In genomic region chr16:2720719-2721633, GRCh38 we compare ENCODE assay signal across 1 cellular context.
TF ChIP-seq lines count a peak whose summit lies in the region.

No MANE protein-coding gene starts in this region.

TF ChIP-seq in HepG2, 621 proteins besides CTCF, POLR2A, EP300 and RAD21 (continued from another document and continues in another):
- no peak for TF ChIP-seq MLXIP (CRISPR knock-in tag; IDR thresholded peaks at IDR 0.05; ENCODE audit: borderline replicate concordance)
- no peak for TF ChIP-seq REL (CRISPR knock-in tag; conservative IDR thresholded peaks at IDR 0.05)
- no peak for TF ChIP-seq HNF4A (CRISPR knock-in tag; IDR thresholded peaks at IDR 0.05)
- TF ChIP-seq ATF3 (CRISPR knock-in tag; IDR thresholded peaks at IDR 0.05), result peak; percentile 70
- TF ChIP-seq CREM (IDR thresholded peaks at IDR 0.05), result peak; percentile 82
- TF ChIP-seq CREM (CRISPR knock-in tag; IDR thresholded peaks at IDR 0.05), result peak; percentile 79; the same call in 1 of the 2 replicates
- no peak for TF ChIP-seq GATA4 (IDR thresholded peaks at IDR 0.05; ENCODE audit: borderline replicate concordance, low read depth)
- no peak for TF ChIP-seq RORA (CRISPR knock-in tag; IDR thresholded peaks at IDR 0.05)
- TF ChIP-seq ZFYVE20 (CRISPR knock-in tag; IDR thresholded peaks at IDR 0.05; ENCODE audit: borderline replicate concordance, low read depth), result no peak
- TF ChIP-seq ZNF337 (CRISPR knock-in tag; IDR thresholded peaks at IDR 0.05; ENCODE audit: borderline replicate concordance, low read depth), result no peak
- no peak for TF ChIP-seq SMARCE1 (IDR thresholded peaks at IDR 0.05; ENCODE audit: borderline replicate concordance)
- peak; percentile 76; the same call in 1 of the 2 replicates for TF ChIP-seq ZNF891 (CRISPR knock-in tag; IDR thresholded peaks at IDR 0.05)
- TF ChIP-seq SMYD3 (CRISPR knock-in tag; IDR thresholded peaks at IDR 0.05), result no peak
- no peak for TF ChIP-seq NCOA1 (CRISPR knock-in tag; IDR thresholded peaks at IDR 0.05)
- TF ChIP-seq FOSL2 (CRISPR knock-in tag; IDR thresholded peaks at IDR 0.05), result peak; percentile 49
- TF ChIP-seq ZNF691 (CRISPR knock-in tag; IDR thresholded peaks at IDR 0.05; ENCODE audit: borderline replicate concordance, low read depth), result peak; percentile 77; the same call in 1 of the 2 replicates
- TF ChIP-seq ZHX1 (CRISPR knock-in tag; IDR thresholded peaks at IDR 0.05; ENCODE audit: low read depth), result peak; percentile 85; the same call in 1 of the 2 replicates
- TF ChIP-seq ZNF737 (CRISPR knock-in tag; IDR thresholded peaks at IDR 0.05; ENCODE audit: borderline replicate concordance), result no peak
- no peak for TF ChIP-seq ZNF589 (CRISPR knock-in tag; conservative IDR thresholded peaks at IDR 0.05)
- no peak for TF ChIP-seq NFIB (CRISPR knock-in tag; IDR thresholded peaks at IDR 0.05; ENCODE audit: borderline replicate concordance)
- TF ChIP-seq ZNF414 (CRISPR knock-in tag; IDR thresholded peaks at IDR 0.05), result peak; percentile 71; the same call in 1 of the 2 replicates
- TF ChIP-seq ZNF792 (CRISPR knock-in tag; IDR thresholded peaks at IDR 0.05), result no peak
- peak; percentile 93 for TF ChIP-seq THAP11 (CRISPR knock-in tag; IDR thresholded peaks at IDR 0.05)
- TF ChIP-seq ZBTB38 (CRISPR knock-in tag; IDR thresholded peaks at IDR 0.05), result peak; percentile 53; the same call in 1 of the 2 replicates
- TF ChIP-seq ZNF674 (CRISPR knock-in tag; IDR thresholded peaks at IDR 0.05; ENCODE audit: low read depth), result no peak
- TF ChIP-seq ZNF329 (CRISPR knock-in tag; IDR thresholded peaks at IDR 0.05; ENCODE audit: low read depth), result no peak
- no peak for TF ChIP-seq ZNF761 (CRISPR knock-in tag; conservative IDR thresholded peaks at IDR 0.05)
- no peak for TF ChIP-seq SP140L (CRISPR knock-in tag; IDR thresholded peaks at IDR 0.05; ENCODE audit: borderline replicate concordance)
- TF ChIP-seq PAXIP1 (CRISPR knock-in tag; conservative IDR thresholded peaks at IDR 0.05), result no peak
- no peak for TF ChIP-seq ZNF530 (CRISPR knock-in tag; IDR thresholded peaks at IDR 0.05; ENCODE audit: low read depth)
- TF ChIP-seq SIN3A (IDR thresholded peaks at IDR 0.05; ENCODE audit: borderline replicate concordance, low read depth, low read length), result no peak; the same call in 1 of the 2 replicates
- TF ChIP-seq DMAP1 (CRISPR knock-in tag; IDR thresholded peaks at IDR 0.05), result peak; percentile 66; the same call in 1 of the 2 replicates
- TF ChIP-seq ZNF317 (CRISPR knock-in tag; IDR thresholded peaks at IDR 0.05), result no peak
- no peak for TF ChIP-seq ZNF570 (CRISPR knock-in tag; IDR thresholded peaks at IDR 0.05; ENCODE audit: borderline replicate concordance)
- TF ChIP-seq ELF3 (CRISPR knock-in tag; IDR thresholded peaks at IDR 0.05), result peak; percentile 59; the same call in 1 of the 2 replicates
- TF ChIP-seq ZNF496 (CRISPR knock-in tag; IDR thresholded peaks at IDR 0.05; ENCODE audit: insufficient replicate concordance), result no peak
- no peak for TF ChIP-seq HNRNPLL (IDR thresholded peaks at IDR 0.05; ENCODE audit: low read depth, low read length, poor library complexity, severe bottlenecking)
- TF ChIP-seq TP53 (CRISPR knock-in tag; conservative IDR thresholded peaks at IDR 0.05), result no peak
- TF ChIP-seq ARNTL (CRISPR knock-in tag; IDR thresholded peaks at IDR 0.05), result no peak
- no peak for TF ChIP-seq ZFP41 (CRISPR knock-in tag; IDR thresholded peaks at IDR 0.05; ENCODE audit: borderline replicate concordance)
- no peak for TF ChIP-seq SMARCC2 (IDR thresholded peaks at IDR 0.05)
- TF ChIP-seq ZNF552 (CRISPR knock-in tag; IDR thresholded peaks at IDR 0.05; ENCODE audit: borderline replicate concordance), result no peak
- TF ChIP-seq HDAC1 (CRISPR knock-in tag; IDR thresholded peaks at IDR 0.05), result peak; percentile 68; the same call in 1 of the 2 replicates
- peak; percentile 72; the same call in 1 of the 2 replicates for TF ChIP-seq KMT2B (CRISPR knock-in tag; IDR thresholded peaks at IDR 0.05)
- no peak for TF ChIP-seq TOPORS (CRISPR knock-in tag; IDR thresholded peaks at IDR 0.05)
- TF ChIP-seq RBM39 (IDR thresholded peaks at IDR 0.05; ENCODE audit: low read depth, low read length, poor library complexity, severe bottlenecking), result no peak
- TF ChIP-seq RXRA (CRISPR knock-in tag; IDR thresholded peaks at IDR 0.05), result peak; percentile 79
- TF ChIP-seq ZSCAN22 (CRISPR knock-in tag; IDR thresholded peaks at IDR 0.05), result no peak
- TF ChIP-seq ZBTB25 (CRISPR knock-in tag; IDR thresholded peaks at IDR 0.05), result peak; percentile 100
- no peak; the same call in 1 of the 2 replicates for TF ChIP-seq SP4 (CRISPR knock-in tag; IDR thresholded peaks at IDR 0.05)
- no peak for TF ChIP-seq BCL3 (CRISPR knock-in tag; IDR thresholded peaks at IDR 0.05)
- TF ChIP-seq MTA3 (CRISPR knock-in tag; IDR thresholded peaks at IDR 0.05), result no peak
- no peak for TF ChIP-seq SETDB1 (CRISPR knock-in tag; IDR thresholded peaks at IDR 0.05; ENCODE audit: borderline replicate concordance)
- TF ChIP-seq ZNF782 (CRISPR knock-in tag; IDR thresholded peaks at IDR 0.05; ENCODE audit: borderline replicate concordance), result no peak
- peak; percentile 90 for TF ChIP-seq ZFY (CRISPR knock-in tag; IDR thresholded peaks at IDR 0.05)
- 0 out of 2 replicates have a peak, but pooled peaks have one; percentile 29 for TF ChIP-seq SMAD3 (CRISPR knock-in tag; IDR thresholded peaks at IDR 0.05)
- no peak for TF ChIP-seq U2AF1 (optimal IDR thresholded peaks at IDR 0.05; ENCODE audit: low read depth, low read length)
- TF ChIP-seq MXD1 (CRISPR knock-in tag; IDR thresholded peaks at IDR 0.05), result no peak
- no peak for TF ChIP-seq SAFB2 (CRISPR knock-in tag; IDR thresholded peaks at IDR 0.05; ENCODE audit: borderline replicate concordance, low read depth)
- no peak for TF ChIP-seq ZNF557 (CRISPR knock-in tag; IDR thresholded peaks at IDR 0.05)
